In the genomic region with DNA sequence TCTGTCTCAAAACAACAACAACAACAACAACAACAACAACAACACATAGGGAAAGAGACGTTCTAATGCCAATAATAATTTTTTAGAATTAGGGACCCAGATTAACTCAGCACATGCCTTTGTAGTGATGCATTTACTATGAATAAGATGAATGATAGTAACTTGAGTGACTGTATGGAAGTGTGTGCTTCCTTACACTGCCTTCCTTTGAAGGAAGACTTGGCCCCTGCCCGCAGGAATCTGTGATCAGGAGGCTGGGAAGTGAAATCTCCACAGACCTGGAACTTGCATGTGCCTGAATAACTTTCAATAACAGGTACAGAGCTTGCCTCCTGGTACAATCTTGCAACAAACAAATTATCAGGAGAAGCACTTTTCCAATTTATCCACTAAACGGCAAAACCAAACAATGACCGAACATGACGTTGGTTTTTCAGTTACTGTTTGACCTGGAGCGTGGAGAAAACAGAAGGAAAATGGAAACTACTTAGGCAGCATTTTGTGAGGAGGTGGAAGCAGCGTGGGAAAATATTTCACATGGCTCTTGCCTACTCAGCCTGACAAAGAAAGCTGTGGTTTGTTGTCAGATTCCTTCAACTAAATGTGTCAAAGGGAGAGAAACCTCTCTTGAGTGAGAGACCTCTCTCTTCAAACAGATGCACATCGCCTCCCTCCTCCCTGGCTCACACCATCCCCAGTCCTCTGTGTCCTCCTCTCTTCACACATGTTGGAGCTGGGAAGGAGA, we compare ENCODE assay signal across 1 cellular context.
TF ChIP-seq lines count a peak whose summit lies in the region.

No MANE protein-coding gene starts in this region.

TF ChIP-seq in GM23338, 12 proteins besides CTCF, POLR2A, EP300 and RAD21 (continued from another document):
- TF ChIP-seq, protein P1, sequence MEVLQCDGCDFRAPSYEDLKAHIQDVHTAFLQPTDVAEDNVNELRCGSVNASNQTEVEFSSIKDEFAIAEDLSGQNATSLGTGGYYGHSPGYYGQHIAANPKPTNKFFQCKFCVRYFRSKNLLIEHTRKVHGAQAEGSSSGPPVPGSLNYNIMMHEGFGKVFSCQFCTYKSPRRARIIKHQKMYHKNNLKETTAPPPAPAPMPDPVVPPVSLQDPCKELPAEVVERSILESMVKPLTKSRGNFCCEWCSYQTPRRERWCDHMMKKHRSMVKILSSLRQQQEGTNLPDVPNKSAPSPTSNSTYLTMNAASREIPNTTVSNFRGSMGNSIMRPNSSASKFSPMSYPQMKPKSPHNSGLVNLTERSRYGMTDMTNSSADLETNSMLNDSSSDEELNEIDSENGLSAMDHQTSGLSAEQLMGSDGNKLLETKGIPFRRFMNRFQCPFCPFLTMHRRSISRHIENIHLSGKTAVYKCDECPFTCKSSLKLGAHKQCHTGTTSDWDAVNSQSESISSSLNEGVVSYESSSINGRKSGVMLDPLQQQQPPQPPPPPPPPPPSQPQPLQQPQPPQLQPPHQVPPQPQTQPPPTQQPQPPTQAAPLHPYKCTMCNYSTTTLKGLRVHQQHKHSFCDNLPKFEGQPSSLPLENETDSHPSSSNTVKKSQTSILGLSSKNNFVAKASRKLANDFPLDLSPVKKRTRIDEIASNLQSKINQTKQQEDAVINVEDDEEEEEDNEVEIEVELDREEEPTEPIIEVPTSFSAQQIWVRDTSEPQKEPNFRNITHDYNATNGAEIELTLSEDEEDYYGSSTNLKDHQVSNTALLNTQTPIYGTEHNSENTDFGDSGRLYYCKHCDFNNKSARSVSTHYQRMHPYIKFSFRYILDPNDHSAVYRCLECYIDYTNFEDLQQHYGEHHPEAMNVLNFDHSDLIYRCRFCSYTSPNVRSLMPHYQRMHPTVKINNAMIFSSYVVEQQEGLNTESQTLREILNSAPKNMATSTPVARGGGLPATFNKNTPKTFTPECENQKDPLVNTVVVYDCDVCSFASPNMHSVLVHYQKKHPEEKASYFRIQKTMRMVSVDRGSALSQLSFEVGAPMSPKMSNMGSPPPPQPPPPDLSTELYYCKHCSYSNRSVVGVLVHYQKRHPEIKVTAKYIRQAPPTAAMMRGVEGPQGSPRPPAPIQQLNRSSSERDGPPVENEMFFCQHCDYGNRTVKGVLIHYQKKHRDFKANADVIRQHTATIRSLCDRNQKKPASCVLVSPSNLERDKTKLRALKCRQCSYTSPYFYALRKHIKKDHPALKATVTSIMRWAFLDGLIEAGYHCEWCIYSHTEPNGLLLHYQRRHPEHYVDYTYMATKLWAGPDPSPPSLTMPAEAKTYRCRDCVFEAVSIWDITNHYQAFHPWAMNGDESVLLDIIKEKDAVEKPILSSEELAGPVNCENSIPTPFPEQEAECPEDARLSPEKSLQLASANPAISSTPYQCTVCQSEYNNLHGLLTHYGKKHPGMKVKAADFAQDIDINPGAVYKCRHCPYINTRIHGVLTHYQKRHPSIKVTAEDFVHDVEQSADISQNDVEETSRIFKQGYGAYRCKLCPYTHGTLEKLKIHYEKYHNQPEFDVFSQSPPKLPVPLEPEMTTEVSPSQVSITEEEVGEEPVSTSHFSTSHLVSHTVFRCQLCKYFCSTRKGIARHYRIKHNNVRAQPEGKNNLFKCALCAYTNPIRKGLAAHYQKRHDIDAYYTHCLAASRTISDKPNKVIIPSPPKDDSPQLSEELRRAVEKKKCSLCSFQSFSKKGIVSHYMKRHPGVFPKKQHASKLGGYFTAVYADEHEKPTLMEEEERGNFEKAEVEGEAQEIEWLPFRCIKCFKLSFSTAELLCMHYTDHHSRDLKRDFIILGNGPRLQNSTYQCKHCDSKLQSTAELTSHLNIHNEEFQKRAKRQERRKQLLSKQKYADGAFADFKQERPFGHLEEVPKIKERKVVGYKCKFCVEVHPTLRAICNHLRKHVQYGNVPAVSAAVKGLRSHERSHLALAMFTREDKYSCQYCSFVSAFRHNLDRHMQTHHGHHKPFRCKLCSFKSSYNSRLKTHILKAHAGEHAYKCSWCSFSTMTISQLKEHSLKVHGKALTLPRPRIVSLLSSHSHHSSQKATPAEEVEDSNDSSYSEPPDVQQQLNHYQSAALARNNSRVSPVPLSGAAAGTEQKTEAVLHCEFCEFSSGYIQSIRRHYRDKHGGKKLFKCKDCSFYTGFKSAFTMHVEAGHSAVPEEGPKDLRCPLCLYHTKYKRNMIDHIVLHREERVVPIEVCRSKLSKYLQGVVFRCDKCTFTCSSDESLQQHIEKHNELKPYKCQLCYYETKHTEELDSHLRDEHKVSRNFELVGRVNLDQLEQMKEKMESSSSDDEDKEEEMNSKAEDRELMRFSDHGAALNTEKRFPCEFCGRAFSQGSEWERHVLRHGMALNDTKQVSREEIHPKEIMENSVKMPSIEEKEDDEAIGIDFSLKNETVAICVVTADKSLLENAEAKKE (CRISPR knock-in tag; IDR thresholded peaks at IDR 0.05), result no peak
- TF ChIP-seq STAT1 (IDR thresholded peaks at IDR 0.05; ENCODE audit: unreplicated experiment) (no peak), NANOG (IDR thresholded peaks at IDR 0.05; ENCODE audit: borderline replicate concordance) (no peak), ZNF331 (CRISPR knock-in tag; IDR thresholded peaks at IDR 0.05; ENCODE audit: low read depth) (no peak)
